In the genomic region with DNA sequence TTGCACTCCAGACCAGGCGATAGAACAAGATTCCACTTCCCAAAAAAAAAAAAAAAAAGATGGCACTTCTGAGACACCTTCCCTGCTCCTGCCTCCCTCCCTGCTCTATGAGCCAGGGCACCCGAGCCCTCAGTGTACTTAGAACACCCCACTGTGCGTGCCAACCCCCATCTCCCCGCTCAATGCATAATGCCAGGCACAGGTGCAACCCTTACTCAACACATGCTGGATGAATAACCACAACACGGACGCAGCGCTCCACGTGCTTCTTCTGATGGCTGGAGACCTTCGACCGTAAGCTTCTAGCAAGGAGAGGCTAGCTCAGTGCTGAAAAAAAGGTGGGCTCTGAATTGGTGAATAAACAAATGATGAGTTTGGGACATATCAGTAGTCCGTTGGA, we compare ENCODE assay signal across 1 cellular context.
TF ChIP-seq lines count a peak whose summit lies in the region.

No MANE protein-coding gene starts in this region.

TF ChIP-seq in WTC11, 78 proteins besides CTCF, POLR2A, EP300 and RAD21 (continued from another document):
- no peak for TF ChIP-seq SOX15 (CRISPR knock-in tag; IDR thresholded peaks at IDR 0.05)
- TF ChIP-seq TEAD4 (CRISPR knock-in tag; IDR thresholded peaks at IDR 0.05): no peak
- no peak for TF ChIP-seq ZMAT4 (CRISPR knock-in tag; IDR thresholded peaks at IDR 0.05)
- TF ChIP-seq TP53 (CRISPR knock-in tag; IDR thresholded peaks at IDR 0.05): no peak
- no peak for TF ChIP-seq MLX (CRISPR knock-in tag; IDR thresholded peaks at IDR 0.05)
- no peak for TF ChIP-seq AR (CRISPR knock-in tag; IDR thresholded peaks at IDR 0.05)
- TF ChIP-seq NFYB (CRISPR knock-in tag; conservative IDR thresholded peaks at IDR 0.05; ENCODE audit: low read depth): no peak
- no peak for TF ChIP-seq RORB (CRISPR knock-in tag; IDR thresholded peaks at IDR 0.05)
